ENCODE assay signal across 1 cellular context in genomic region chr6:98759459-98759858, GRCh38.
TF ChIP-seq lines count a peak whose summit lies in the region.

No MANE protein-coding gene starts in this region.

TF ChIP-seq in SK-N-SH, 30 proteins besides CTCF, POLR2A, EP300 and RAD21 (continued from another document):
- TF ChIP-seq FOXM1 (IDR thresholded peaks at IDR 0.05; ENCODE audit: low read depth), result no peak
- TF ChIP-seq CHD2 (IDR thresholded peaks at IDR 0.05; ENCODE audit: low read length, partially characterized antibody), result no peak
- TF ChIP-seq, protein P1, sequence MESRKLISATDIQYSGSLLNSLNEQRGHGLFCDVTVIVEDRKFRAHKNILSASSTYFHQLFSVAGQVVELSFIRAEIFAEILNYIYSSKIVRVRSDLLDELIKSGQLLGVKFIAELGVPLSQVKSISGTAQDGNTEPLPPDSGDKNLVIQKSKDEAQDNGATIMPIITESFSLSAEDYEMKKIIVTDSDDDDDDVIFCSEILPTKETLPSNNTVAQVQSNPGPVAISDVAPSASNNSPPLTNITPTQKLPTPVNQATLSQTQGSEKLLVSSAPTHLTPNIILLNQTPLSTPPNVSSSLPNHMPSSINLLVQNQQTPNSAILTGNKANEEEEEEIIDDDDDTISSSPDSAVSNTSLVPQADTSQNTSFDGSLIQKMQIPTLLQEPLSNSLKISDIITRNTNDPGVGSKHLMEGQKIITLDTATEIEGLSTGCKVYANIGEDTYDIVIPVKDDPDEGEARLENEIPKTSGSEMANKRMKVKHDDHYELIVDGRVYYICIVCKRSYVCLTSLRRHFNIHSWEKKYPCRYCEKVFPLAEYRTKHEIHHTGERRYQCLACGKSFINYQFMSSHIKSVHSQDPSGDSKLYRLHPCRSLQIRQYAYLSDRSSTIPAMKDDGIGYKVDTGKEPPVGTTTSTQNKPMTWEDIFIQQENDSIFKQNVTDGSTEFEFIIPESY (IDR thresholded peaks at IDR 0.05; ENCODE audit: borderline replicate concordance, low read depth), result no peak
- TF ChIP-seq TEAD4 (IDR thresholded peaks at IDR 0.05; ENCODE audit: borderline replicate concordance, insufficient read depth), result no peak
- TF ChIP-seq POLR2AphosphoS5 (IDR thresholded peaks at IDR 0.05; ENCODE audit: low read depth, low read length), result no peak
- TF ChIP-seq, protein P2, sequence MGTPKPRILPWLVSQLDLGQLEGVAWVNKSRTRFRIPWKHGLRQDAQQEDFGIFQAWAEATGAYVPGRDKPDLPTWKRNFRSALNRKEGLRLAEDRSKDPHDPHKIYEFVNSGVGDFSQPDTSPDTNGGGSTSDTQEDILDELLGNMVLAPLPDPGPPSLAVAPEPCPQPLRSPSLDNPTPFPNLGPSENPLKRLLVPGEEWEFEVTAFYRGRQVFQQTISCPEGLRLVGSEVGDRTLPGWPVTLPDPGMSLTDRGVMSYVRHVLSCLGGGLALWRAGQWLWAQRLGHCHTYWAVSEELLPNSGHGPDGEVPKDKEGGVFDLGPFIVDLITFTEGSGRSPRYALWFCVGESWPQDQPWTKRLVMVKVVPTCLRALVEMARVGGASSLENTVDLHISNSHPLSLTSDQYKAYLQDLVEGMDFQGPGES (IDR thresholded peaks at IDR 0.05; ENCODE audit: low read depth, low read length), result no peak
- no peak for TF ChIP-seq EZH2phosphoT487 (IDR thresholded peaks at IDR 0.05; ENCODE audit: borderline replicate concordance, low read depth)
- no peak for TF ChIP-seq USF1 (IDR thresholded peaks at IDR 0.05; ENCODE audit: borderline replicate concordance, low read depth)
- TF ChIP-seq NFIC (IDR thresholded peaks at IDR 0.05; ENCODE audit: borderline replicate concordance), result no peak
- no peak for TF ChIP-seq MAX (IDR thresholded peaks at IDR 0.05; ENCODE audit: low read depth)
- no peak for TF ChIP-seq RFX5 (IDR thresholded peaks at IDR 0.05; ENCODE audit: low read length)
- TF ChIP-seq GATA2 (CRISPR knock-in tag; IDR thresholded peaks at IDR 0.05), result no peak
- no peak for TF ChIP-seq YY1 (IDR thresholded peaks at IDR 0.05; ENCODE audit: low read depth)
- no peak for TF ChIP-seq SIN3A (IDR thresholded peaks at IDR 0.05; ENCODE audit: borderline replicate concordance, low read depth, low read length)
- no peak for TF ChIP-seq FOXJ3 (CRISPR knock-in tag; IDR thresholded peaks at IDR 0.05)
- no peak for TF ChIP-seq RXRA (IDR thresholded peaks at IDR 0.05; ENCODE audit: borderline replicate concordance, low read depth)
- no peak for TF ChIP-seq SMC3 (IDR thresholded peaks at IDR 0.05; ENCODE audit: low read depth, low read length)
- TF ChIP-seq RCOR1 (IDR thresholded peaks at IDR 0.05; ENCODE audit: low read length), result no peak
- no peak for TF ChIP-seq MEF2A (IDR thresholded peaks at IDR 0.05; ENCODE audit: borderline replicate concordance, low read depth)
